1 cellular context compared by ENCODE assay signal in the genomic region with DNA sequence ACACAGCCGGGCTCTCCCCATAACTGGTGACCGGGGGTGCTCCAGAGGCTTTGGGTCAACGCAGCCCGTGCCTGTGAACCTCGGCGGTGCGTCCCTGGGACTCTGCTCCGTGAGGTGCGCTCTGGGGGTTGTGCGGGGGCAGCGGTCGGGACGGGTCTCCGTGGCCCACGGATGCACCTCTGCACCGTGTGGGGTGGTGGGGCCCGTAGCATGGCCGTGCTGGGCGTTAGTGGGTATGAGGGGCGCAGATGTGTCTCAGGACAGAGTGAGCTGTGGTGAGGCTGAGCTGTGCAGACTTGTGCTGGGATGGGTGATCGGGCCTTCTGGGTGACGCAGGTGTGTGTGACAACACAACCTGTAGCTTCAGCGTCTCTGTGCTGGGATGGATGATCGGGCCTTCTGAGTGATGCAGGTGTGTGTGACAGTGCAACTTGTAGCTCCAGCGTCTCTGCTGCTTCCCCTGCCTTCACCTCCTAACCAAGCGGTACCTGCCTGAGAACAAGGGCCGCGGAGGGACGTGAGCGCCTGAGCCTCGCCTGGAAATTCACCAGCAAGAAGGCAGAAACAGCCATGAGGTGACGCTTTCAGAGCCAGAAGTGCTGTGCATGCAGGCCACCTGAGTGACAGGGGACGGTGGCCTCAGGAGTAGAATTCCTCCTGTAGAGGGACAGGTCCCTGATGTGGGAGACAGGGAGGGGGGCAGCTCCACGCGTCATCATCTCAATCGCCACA.
TF ChIP-seq lines count a peak whose summit lies in the region.

No MANE protein-coding gene starts in this region.

TF ChIP-seq in SK-N-SH, 30 proteins besides CTCF, POLR2A, EP300 and RAD21 (continued from another document):
- no peak for TF ChIP-seq TAF1 (IDR thresholded peaks at IDR 0.05; ENCODE audit: borderline replicate concordance, low read depth, low read length)
- TF ChIP-seq, protein P1, sequence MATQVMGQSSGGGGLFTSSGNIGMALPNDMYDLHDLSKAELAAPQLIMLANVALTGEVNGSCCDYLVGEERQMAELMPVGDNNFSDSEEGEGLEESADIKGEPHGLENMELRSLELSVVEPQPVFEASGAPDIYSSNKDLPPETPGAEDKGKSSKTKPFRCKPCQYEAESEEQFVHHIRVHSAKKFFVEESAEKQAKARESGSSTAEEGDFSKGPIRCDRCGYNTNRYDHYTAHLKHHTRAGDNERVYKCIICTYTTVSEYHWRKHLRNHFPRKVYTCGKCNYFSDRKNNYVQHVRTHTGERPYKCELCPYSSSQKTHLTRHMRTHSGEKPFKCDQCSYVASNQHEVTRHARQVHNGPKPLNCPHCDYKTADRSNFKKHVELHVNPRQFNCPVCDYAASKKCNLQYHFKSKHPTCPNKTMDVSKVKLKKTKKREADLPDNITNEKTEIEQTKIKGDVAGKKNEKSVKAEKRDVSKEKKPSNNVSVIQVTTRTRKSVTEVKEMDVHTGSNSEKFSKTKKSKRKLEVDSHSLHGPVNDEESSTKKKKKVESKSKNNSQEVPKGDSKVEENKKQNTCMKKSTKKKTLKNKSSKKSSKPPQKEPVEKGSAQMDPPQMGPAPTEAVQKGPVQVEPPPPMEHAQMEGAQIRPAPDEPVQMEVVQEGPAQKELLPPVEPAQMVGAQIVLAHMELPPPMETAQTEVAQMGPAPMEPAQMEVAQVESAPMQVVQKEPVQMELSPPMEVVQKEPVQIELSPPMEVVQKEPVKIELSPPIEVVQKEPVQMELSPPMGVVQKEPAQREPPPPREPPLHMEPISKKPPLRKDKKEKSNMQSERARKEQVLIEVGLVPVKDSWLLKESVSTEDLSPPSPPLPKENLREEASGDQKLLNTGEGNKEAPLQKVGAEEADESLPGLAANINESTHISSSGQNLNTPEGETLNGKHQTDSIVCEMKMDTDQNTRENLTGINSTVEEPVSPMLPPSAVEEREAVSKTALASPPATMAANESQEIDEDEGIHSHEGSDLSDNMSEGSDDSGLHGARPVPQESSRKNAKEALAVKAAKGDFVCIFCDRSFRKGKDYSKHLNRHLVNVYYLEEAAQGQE (IDR thresholded peaks at IDR 0.05; ENCODE audit: low read depth, low read length): no peak
